21 cellular contexts compared by ENCODE assay signal in the genomic region with DNA sequence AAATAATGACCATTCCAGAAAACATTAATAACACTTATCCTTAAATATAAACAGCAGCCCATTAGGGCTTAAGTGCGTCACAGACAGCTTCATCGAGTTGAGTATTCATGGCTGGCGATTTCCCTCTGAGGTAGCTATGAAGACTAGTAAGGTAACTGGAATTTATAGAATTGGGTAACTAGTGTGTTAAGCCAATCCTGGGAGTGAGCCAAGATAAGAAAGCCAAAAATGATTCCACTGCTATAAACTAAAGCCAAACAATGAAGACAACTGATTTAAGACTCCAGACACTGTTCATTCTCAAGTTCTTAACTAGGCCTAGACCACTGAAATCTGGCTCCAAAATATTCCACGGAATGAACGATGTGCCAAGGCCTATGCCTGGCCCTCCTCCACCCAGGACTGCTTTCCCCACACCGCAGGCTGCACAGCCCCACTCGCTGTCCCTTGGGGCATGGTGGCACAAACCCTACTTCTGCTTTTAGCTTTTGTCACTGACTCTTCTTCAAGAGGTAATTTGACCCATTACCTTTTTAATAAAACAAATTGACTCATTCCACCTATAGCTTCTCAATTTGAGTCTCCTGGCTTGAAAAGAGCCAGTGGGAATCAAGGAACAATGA.
A peak's percentile ranks its signal among the peaks of the same experiment; 100 is the strongest.
DNase-seq lines count a peak whose midpoint lies in the region; ATAC-seq, FAIRE-seq and TF ChIP-seq lines count a peak whose summit lies in the region.
"Had no signal": no experiment of that assay in that cellular context is flagged by ENCODE, and none has a peak within 500 bp of the region (broad histone marks: within the 10 kb centered on the region; RNA-seq: fewer than 3 reads in every experiment).

No MANE protein-coding gene starts in this region.

- no peak for TF ChIP-seq POLR2A in GM12891 (IDR thresholded peaks at IDR 0.05; ENCODE audit: low read depth, low read length)

- no peaks in the 10 kb centered on the region for H3K27me3 Mint-ChIP-seq in T-helper 2 cell treated with Interferon-gamma antibody and Interleukin-4, amounts not matched to agents 5 μg/mL and 100 μg/mL, for 36 hours (ENCODE audit: low read depth)
- H3K27me3 Mint-ChIP-seq in activated T-cell treated with anti-CD3 and anti-CD28 coated beads, Interleukin-2, amount 50 U/mL, for 4 hours (ENCODE audit: low read depth) = no peaks in the 10 kb centered on the region
- H3K27me3 Mint-ChIP-seq in CD14-positive monocyte (ENCODE audit: low read depth in 3 of 3) = peaks cover 0 to 3% (median 2%) of the 10 kb centered on the region in 3 donors

- TF ChIP-seq CTCF in AG04450 (IDR thresholded peaks at IDR 0.05; ENCODE audit: low read depth, low read length) (no peak), choroid plexus epithelial cell (conservative IDR thresholded peaks at IDR 0.05; ENCODE audit: low read depth, low read length) (no peak), mucosa of descending colon (IDR thresholded peaks at IDR 0.05) (no peak), CD14-positive monocyte (IDR thresholded peaks at IDR 0.05) (no peak)

- no peaks in the 10 kb centered on the region for H3K4me1 ChIP-seq in mucosa of descending colon (ENCODE audit: low read depth)
- H3K4me1 ChIP-seq: right atrium auricular region, tibial nerve had no signal

- intact Hi-C loops in mucosa of descending colon (cut with DNase I, micrococcal nuclease) (no loop called here), CD14-positive monocyte (cut with micrococcal nuclease) (no loop called here)

- POLR2A ChIA-PET in AG04450 (lab: Yijun Ruan, JAX) = no interaction called here

- no peaks in the 10 kb centered on the region for H3K36me3 Mint-ChIP-seq in T-helper 2 cell treated with Interferon-gamma antibody and Interleukin-4, amounts not matched to agents 5 μg/mL and 100 μg/mL, for 36 hours (ENCODE audit: low read depth)
- peaks cover 5% of the 10 kb centered on the region for H3K36me3 Mint-ChIP-seq in activated T-cell treated with anti-CD3 and anti-CD28 coated beads, Interleukin-2, amount 50 U/mL, for 4 hours (ENCODE audit: insufficient read depth)
- H3K36me3 Mint-ChIP-seq in CD14-positive monocyte = no peaks in the 10 kb centered on the region

- H3K27ac ChIP-seq in AG04450 (ENCODE audit: low read depth, low read length) = no peak overlapping the region
- H3K27ac ChIP-seq: right atrium auricular region, tibial nerve had no signal

- H3K9me3 Mint-ChIP-seq in T-helper 2 cell treated with Interferon-gamma antibody and Interleukin-4, amounts not matched to agents 5 μg/mL and 100 μg/mL, for 36 hours = peaks cover 3% of the 10 kb centered on the region
- no peaks in the 10 kb centered on the region for H3K9me3 Mint-ChIP-seq in activated T-cell treated with anti-CD3 and anti-CD28 coated beads, Interleukin-2, amount 50 U/mL, for 4 hours
- peaks cover 0 to 3% (median 2%) of the 10 kb centered on the region in 7 donors for H3K9me3 Mint-ChIP-seq in CD14-positive monocyte
- H3K9me3 Mint-ChIP-seq: neural crest cell had no signal

- no peak overlapping the region for H3K4me3 Mint-ChIP-seq in T-helper 2 cell treated with Interferon-gamma antibody and Interleukin-4, amounts not matched to agents 5 μg/mL and 100 μg/mL, for 36 hours
- no peak overlapping the region for H3K4me3 Mint-ChIP-seq in activated T-cell treated with anti-CD3 and anti-CD28 coated beads, Interleukin-2, amount 50 U/mL, for 4 hours
- no peak overlapping the region for H3K4me3 Mint-ChIP-seq in CD14-positive monocyte
- H3K4me3 Mint-ChIP-seq: neural crest cell had no signal

- H3K9me3 ChIP-seq in AG04450 (ENCODE audit: control insufficient read depth, insufficient read depth, low read length) (no peaks in the 10 kb centered on the region), mucosa of descending colon (no peaks in the 10 kb centered on the region)
- H3K9me3 ChIP-seq: right atrium auricular region had no signal

- no peak overlapping the region for H3K27ac Mint-ChIP-seq in T-helper 2 cell treated with Interferon-gamma antibody and Interleukin-4, amounts not matched to agents 5 μg/mL and 100 μg/mL, for 36 hours
- no peak overlapping the region for H3K27ac Mint-ChIP-seq in CD14-positive monocyte

- no peaks in the 10 kb centered on the region for H3K27me3 ChIP-seq in AG04450 (ENCODE audit: control insufficient read depth, insufficient read depth, low read length)
- H3K27me3 ChIP-seq: right atrium auricular region, tibial nerve had no signal

- no peaks in the 10 kb centered on the region for H3K4me1 Mint-ChIP-seq in T-helper 2 cell treated with Interferon-gamma antibody and Interleukin-4, amounts not matched to agents 5 μg/mL and 100 μg/mL, for 36 hours (ENCODE audit: low read depth)
- no peaks in the 10 kb centered on the region for H3K4me1 Mint-ChIP-seq in activated T-cell treated with anti-CD3 and anti-CD28 coated beads, Interleukin-2, amount 50 U/mL, for 4 hours (ENCODE audit: low read depth)
- peaks cover 4% of the 10 kb centered on the region for H3K4me1 Mint-ChIP-seq in CD14-positive monocyte

- CTCF ChIA-PET in AG04450 (lab: Charles Lee) = interaction anchor here (2.5 to 3.4 kb wide), 2 partner anchors 8 to 276 kb away, joined by 8 to 12 read pairs; no protein-coding TSS in a partner anchor

- FAIRE-seq in GM12891 (lab: Jason Lieb, UNC) = no peak

- H3K36me3 ChIP-seq in mucosa of descending colon (ENCODE audit: low read depth) = no peaks in the 10 kb centered on the region
- H3K36me3 ChIP-seq: right atrium auricular region, tibial nerve had no signal

- peak; percentile 42 for ATAC-seq in mucosa of descending colon
- ATAC-seq in activated T-cell treated with anti-CD3 and anti-CD28 coated beads, Interleukin-2, amount 50 U/mL, for 4 hours = no peak

- no peak overlapping the region for H3K4me3 ChIP-seq in AG04450 (ENCODE audit: low read depth, low read length)
- no peak overlapping the region for H3K4me3 ChIP-seq in choroid plexus epithelial cell (ENCODE audit: low read depth, low read length)
- H3K4me3 ChIP-seq in mucosa of descending colon = no peak overlapping the region
- H3K4me3 ChIP-seq: right atrium auricular region, tibial nerve had no signal

- DNase-seq in AG04450 (ENCODE audit: low read depth, low spot score) (peak; percentile 79), HS-5 (ENCODE audit: low read depth) (peak; percentile 24), choroid plexus epithelial cell (ENCODE audit: low read depth) (peak; percentile 76), mucosa of descending colon (no peak), GM12891 (ENCODE audit: insufficient read length, low spot score) (no peak), CD14-positive monocyte (ENCODE audit: low spot score) (no peak)
- DNase-seq in T-helper 2 cell treated with Interferon-gamma antibody and Interleukin-4, amounts not matched to agents 5 μg/mL and 100 μg/mL, for 36 hours (ENCODE audit: low spot score) = no peak
- no peak for DNase-seq in activated T-cell treated with anti-CD3 and anti-CD28 coated beads, Interleukin-2, amount 50 U/mL, for 4 hours
- DNase-seq: activated CD4-positive, alpha-beta T cell treated with anti-CD3 and anti-CD28 coated beads for 4 hours; activated naive CD4-positive, alpha-beta T cell treated with anti-CD3 and anti-CD28 coated beads, Interleukin-2, amount 50 U/mL, for 16 hours; Calu3; central memory CD4-positive, alpha-beta T cell; glutamatergic neuron; KBM-7; NCI-H1436 treated with DMSO at 0.1 percent for 48 hours; SHP77; stimulated activated CD4-positive, alpha-beta T cell treated with anti-CD3 and anti-CD28 coated beads, Interleukin-2, amount 100 ng/mL, for 48 hours; T-helper 9 cell had no signal

TF ChIP-seq in GM12891, 5 proteins besides CTCF, POLR2A, EP300 and RAD21:
- TF ChIP-seq TAF1 (IDR thresholded peaks at IDR 0.05; ENCODE audit: low read depth, low read length) (no peak), PAX5 (IDR thresholded peaks at IDR 0.05; ENCODE audit: insufficient read depth, low read length, severe bottlenecking) (no peak), POLR2AphosphoS5 (IDR thresholded peaks at IDR 0.05; ENCODE audit: low read depth, low read length) (no peak), POU2F2 (IDR thresholded peaks at IDR 0.05; ENCODE audit: low read depth, low read length) (no peak), SPI1 (IDR thresholded peaks at IDR 0.05; ENCODE audit: low read depth, low read length) (no peak)

Comparison
In these comparisons a context has a peak if more than half of its experiments do, and no peak if none do; other contexts are left out.
1. DNase-seq: peak in AG04450 (single experiment), HS-5 (single experiment) and choroid plexus epithelial cell (single experiment); none in mucosa of descending colon (0 of 3), T-helper 2 cell treated with Interferon-gamma antibody and Interleukin-4, amounts not matched to agents 5 μg/mL and 100 μg/mL, for 36 hours (single experiment), GM12891 (single experiment), activated T-cell treated with anti-CD3 and anti-CD28 coated beads, Interleukin-2, amount 50 U/mL, for 4 hours (single experiment) and CD14-positive monocyte (single experiment).